15 cellular contexts compared by ENCODE assay signal in genomic region chr5:10710513-10711128, GRCh38. TPM values are rescaled to one million over a fixed set of nuclear protein-coding genes. Genes with fewer than 3 reads are reported as not detected.
DNase-seq lines count a peak whose midpoint lies in the region; ATAC-seq and TF ChIP-seq lines count a peak whose summit lies in the region.
"Had no signal": no experiment of that assay in that cellular context is flagged by ENCODE, and none has a peak within 500 bp of the region (broad histone marks: within the 10 kb centered on the region; RNA-seq: fewer than 3 reads in every experiment).

No MANE protein-coding gene starts in this region.

- H2BK12ac ChIP-seq in neuronal stem cell (ENCODE audit: low read length): no peak overlapping the region

- H3K9ac ChIP-seq in neuronal stem cell (ENCODE audit: low read depth, low read length, poor library complexity): no peak overlapping the region

- peaks cover 19% of the 10 kb centered on the region for H3K36me3 Mint-ChIP-seq in activated CD8-positive, alpha-beta T cell treated with anti-CD3 and anti-CD28 coated beads, Interleukin-2, amount 10 ng/mL, durations not matched to agents 7 days and 5 days (ENCODE audit: low read depth)
- H3K36me3 Mint-ChIP-seq in activated CD8-positive, alpha-beta T cell treated with anti-CD3 and anti-CD28 coated beads for 36 hours (ENCODE audit: low read depth): no peaks in the 10 kb centered on the region
- peaks cover 15% of the 10 kb centered on the region for H3K36me3 Mint-ChIP-seq in IgD-negative memory B cell
- H3K36me3 Mint-ChIP-seq in dendritic cell treated with granulocyte-macrophage colony-stimulating factor and Interleukin-4, amounts not matched to agents 40 ng/mL and 50 ng/mL, for 4 days (ENCODE audit: low read depth): peaks cover 92% of the 10 kb centered on the region

- TF ChIP-seq CTCF in activated CD8-positive, alpha-beta T cell treated with anti-CD3 and anti-CD28 coated beads for 36 hours (IDR thresholded peaks at IDR 0.05): no peak

- no peaks in the 10 kb centered on the region for H3K27me3 ChIP-seq in neuronal stem cell (ENCODE audit: control insufficient read depth in 3 of 3, insufficient read depth in 3 of 3, low read depth in 1 of 3, low read length in 3 of 3)

- no peak overlapping the region for H3K27ac ChIP-seq in neuronal stem cell (replicated peaks; ENCODE audit: low read length)
- H3K27ac ChIP-seq: 22Rv1 had no signal

- peaks cover 0 to 2% of the 10 kb centered on the region in 2 donors for H3K9me3 ChIP-seq in neuronal stem cell (replicated peaks in 1 of 2; ENCODE audit: control insufficient read depth in 2 of 2, insufficient read depth in 1 of 2, low read depth in 1 of 2, low read length in 2 of 2)

- H3K14ac ChIP-seq in neuronal stem cell (ENCODE audit: low read length): no peak overlapping the region

- no peak overlapping the region for H3K4me3 ChIP-seq in neuronal stem cell (ENCODE audit: low read length in 2 of 2)

- H3K27me3 Mint-ChIP-seq in activated CD8-positive, alpha-beta T cell treated with anti-CD3 and anti-CD28 coated beads, Interleukin-2, amount 10 ng/mL, durations not matched to agents 7 days and 5 days (ENCODE audit: low read depth): no peaks in the 10 kb centered on the region
- H3K27me3 Mint-ChIP-seq in activated CD8-positive, alpha-beta T cell treated with anti-CD3 and anti-CD28 coated beads for 36 hours: no peaks in the 10 kb centered on the region
- H3K27me3 Mint-ChIP-seq in IgD-negative memory B cell: no peaks in the 10 kb centered on the region
- no peaks in the 10 kb centered on the region for H3K27me3 Mint-ChIP-seq in dendritic cell treated with granulocyte-macrophage colony-stimulating factor and Interleukin-4, amounts not matched to agents 40 ng/mL and 50 ng/mL, for 4 days

- H3K4ac ChIP-seq in neuronal stem cell (ENCODE audit: low read length): no peak overlapping the region

- CTCF ChIA-PET in activated CD8-positive, alpha-beta T cell treated with anti-CD3 and anti-CD28 coated beads, Interleukin-2, amount 10 ng/mL, durations not matched to agents 7 days and 5 days (lab: Charles Lee): no interaction called here
- CTCF ChIA-PET in activated CD8-positive, alpha-beta T cell treated with anti-CD3 and anti-CD28 coated beads for 36 hours (lab: Charles Lee): interaction anchor here (0.7 kb wide), 1 partner anchor 19 kb away, joined by 3 read pairs; no protein-coding TSS in a partner anchor

- WGBS in neuronal stem cell (ENCODE audit: extremely low coverage in 2 of 2, insufficient read length in 2 of 2, insufficient replicate concordance in 1 of 2), 2 donors: no CpG with 5 or more reads among the region's 10 CpGs

- H3K23ac ChIP-seq in neuronal stem cell (ENCODE audit: low read depth, low read length, poor library complexity): no peak overlapping the region

- peaks cover 7% of the 10 kb centered on the region for H3K4me1 Mint-ChIP-seq in activated CD8-positive, alpha-beta T cell treated with anti-CD3 and anti-CD28 coated beads, Interleukin-2, amount 10 ng/mL, durations not matched to agents 7 days and 5 days (ENCODE audit: low read depth)
- H3K4me1 Mint-ChIP-seq in activated CD8-positive, alpha-beta T cell treated with anti-CD3 and anti-CD28 coated beads for 36 hours (ENCODE audit: low read depth): peaks cover 22% of the 10 kb centered on the region
- H3K4me1 Mint-ChIP-seq in IgD-negative memory B cell: peaks cover 14 to 20% (median 16%) of the 10 kb centered on the region in 3 donors
- H3K4me1 Mint-ChIP-seq in dendritic cell treated with granulocyte-macrophage colony-stimulating factor and Interleukin-4, amounts not matched to agents 40 ng/mL and 50 ng/mL, for 4 days (ENCODE audit: low read depth): peaks cover 61% of the 10 kb centered on the region

- no peak overlapping the region for H2BK5ac ChIP-seq in neuronal stem cell (ENCODE audit: low read length)

- peaks cover 8 to 13% of the 10 kb centered on the region in 2 donors for H3K36me3 ChIP-seq in neuronal stem cell (replicated peaks in 1 of 2; ENCODE audit: control insufficient read depth in 2 of 2, insufficient read depth in 2 of 2, low read length in 2 of 2)

- H2AFZ ChIP-seq in neuronal stem cell (ENCODE audit: low read length): no peak overlapping the region

- H2AK5ac ChIP-seq in neuronal stem cell (ENCODE audit: low read depth, low read length): no peak overlapping the region

- H4K8ac ChIP-seq in neuronal stem cell (ENCODE audit: low read depth, low read length): no peak overlapping the region

- H4K91ac ChIP-seq in neuronal stem cell (ENCODE audit: low read depth, low read length, poor library complexity): no peak overlapping the region

- H3K18ac ChIP-seq in neuronal stem cell (ENCODE audit: low read length): peak overlapping the region; percentile 4

- H3K4me3 Mint-ChIP-seq in activated CD8-positive, alpha-beta T cell treated with anti-CD3 and anti-CD28 coated beads, Interleukin-2, amount 10 ng/mL, durations not matched to agents 7 days and 5 days: no peak overlapping the region
- no peak overlapping the region for H3K4me3 Mint-ChIP-seq in activated CD8-positive, alpha-beta T cell treated with anti-CD3 and anti-CD28 coated beads for 36 hours
- H3K4me3 Mint-ChIP-seq in IgD-negative memory B cell: peak overlapping the region in 1 of 4 donors; percentile 4
- H3K4me3 Mint-ChIP-seq in dendritic cell treated with granulocyte-macrophage colony-stimulating factor and Interleukin-4, amounts not matched to agents 40 ng/mL and 50 ng/mL, for 4 days: no peak overlapping the region

- peaks cover 0 to 4% of the 10 kb centered on the region in 2 donors for H3K4me1 ChIP-seq in neuronal stem cell (ENCODE audit: control insufficient read depth in 2 of 2, insufficient read depth in 1 of 2, low read depth in 1 of 2, low read length in 2 of 2)

- DNase-seq in activated CD8-positive, alpha-beta T cell treated with anti-CD3 and anti-CD28 coated beads, Interleukin-2, amount 10 ng/mL, durations not matched to agents 7 days and 5 days: no peak
- no peak for DNase-seq in activated CD8-positive, alpha-beta T cell treated with anti-CD3 and anti-CD28 coated beads for 36 hours
- DNase-seq in neuronal stem cell (ENCODE audit: low spot score) (no peak), germinal center (ENCODE audit: low spot score) (no peak), NCI-H2227 (lab: John Stamatoyannopoulos, UW; ENCODE audit: unreplicated experiment) (no peak)
- DNase-seq: DMS 273 treated with DMSO at 0.1 percent for 48 hours, MM.1S, NCI-H1105, NCI-H187, NCI-H774 had no signal

- no peak overlapping the region for H2BK120ac ChIP-seq in neuronal stem cell (ENCODE audit: low read depth, low read length)

- no peak overlapping the region for H2BK15ac ChIP-seq in neuronal stem cell (ENCODE audit: low read length)

- no peak overlapping the region for H3K4me2 ChIP-seq in neuronal stem cell (ENCODE audit: insufficient read depth, low read length, poor library complexity, severe bottlenecking)

- peaks cover 7% of the 10 kb centered on the region for H3K79me1 ChIP-seq in neuronal stem cell (ENCODE audit: low read depth, low read length)

- H3K27ac Mint-ChIP-seq in activated CD8-positive, alpha-beta T cell treated with anti-CD3 and anti-CD28 coated beads, Interleukin-2, amount 10 ng/mL, durations not matched to agents 7 days and 5 days: peak overlapping the region; percentile 23
- H3K27ac Mint-ChIP-seq in activated CD8-positive, alpha-beta T cell treated with anti-CD3 and anti-CD28 coated beads for 36 hours: no peak overlapping the region
- peak overlapping the region in 2 of 3 donors; percentile 39 to 60 for H3K27ac Mint-ChIP-seq in IgD-negative memory B cell
- H3K27ac Mint-ChIP-seq in dendritic cell treated with granulocyte-macrophage colony-stimulating factor and Interleukin-4, amounts not matched to agents 40 ng/mL and 50 ng/mL, for 4 days: peak overlapping the region; percentile 29

- ATAC-seq in activated CD8-positive, alpha-beta T cell treated with anti-CD3 and anti-CD28 coated beads, Interleukin-2, amount 10 ng/mL, durations not matched to agents 7 days and 5 days: no peak
- ATAC-seq in activated CD8-positive, alpha-beta T cell treated with anti-CD3 and anti-CD28 coated beads for 36 hours: no peak
- ATAC-seq in HG02970 (IDR thresholded peaks at IDR 0.05; ENCODE audit: low FRiP score, unreplicated experiment): no peak
- ATAC-seq: Right ventricle myocardium inferior had no signal

- no peaks in the 10 kb centered on the region for H3K9me3 Mint-ChIP-seq in activated CD8-positive, alpha-beta T cell treated with anti-CD3 and anti-CD28 coated beads, Interleukin-2, amount 10 ng/mL, durations not matched to agents 7 days and 5 days (ENCODE audit: insufficient read depth)
- no peaks in the 10 kb centered on the region for H3K9me3 Mint-ChIP-seq in activated CD8-positive, alpha-beta T cell treated with anti-CD3 and anti-CD28 coated beads for 36 hours
- no peaks in the 10 kb centered on the region for H3K9me3 Mint-ChIP-seq in IgD-negative memory B cell
- H3K9me3 Mint-ChIP-seq in dendritic cell treated with granulocyte-macrophage colony-stimulating factor and Interleukin-4, amounts not matched to agents 40 ng/mL and 50 ng/mL, for 4 days: no peaks in the 10 kb centered on the region

- intact Hi-C loops in activated CD8-positive, alpha-beta T cell treated with anti-CD3 and anti-CD28 coated beads for 36 hours (cut with micrococcal nuclease): no loop called here
- intact Hi-C loops in dendritic cell treated with granulocyte-macrophage colony-stimulating factor and Interleukin-4, amounts not matched to agents 40 ng/mL and 50 ng/mL, for 4 days (cut with micrococcal nuclease): no loop called here

- POLR2A ChIA-PET in activated CD8-positive, alpha-beta T cell treated with anti-CD3 and anti-CD28 coated beads, Interleukin-2, amount 10 ng/mL, durations not matched to agents 7 days and 5 days (lab: Charles Lee): no interaction called here
- POLR2A ChIA-PET in activated CD8-positive, alpha-beta T cell treated with anti-CD3 and anti-CD28 coated beads for 36 hours (lab: Charles Lee): no interaction called here

RNA-seq across cellular contexts. Expression of gene DAP, which starts 50.4 kb away (rescaled TPM):
- total RNA-seq in activated CD8-positive, alpha-beta T cell treated with anti-CD3 and anti-CD28 coated beads, Interleukin-2, amount 10 ng/mL, durations not matched to agents 7 days and 5 days: 10 to 100 TPM; 61.0 to 61.2 TPM
- total RNA-seq in activated CD8-positive, alpha-beta T cell treated with anti-CD3 and anti-CD28 coated beads for 36 hours: 10 to 100 TPM; 42.5 to 45.3 TPM
- polyA plus RNA-seq in IgD-negative memory B cell: 105 TPM
- polyA plus RNA-seq in neuronal stem cell (2013, experiment 1 of 2): 78.1 TPM
- polyA plus RNA-seq in neuronal stem cell (2013, experiment 2 of 2): 78.6 TPM
